In genomic region chr12:4280351-4281163, GRCh38 we compare ENCODE assay signal across 8 cellular contexts. TPM values are rescaled to one million over a fixed set of nuclear protein-coding genes. Genes with fewer than 3 reads are reported as not detected.
DNase-seq lines count a peak whose midpoint lies in the region; ATAC-seq, FAIRE-seq and TF ChIP-seq lines count a peak whose summit lies in the region.

No MANE protein-coding gene starts in this region.

- H3K9me3 Mint-ChIP-seq in T-cell (no peaks in the 10 kb centered on the region), endodermal cell (no peaks in the 10 kb centered on the region)

- H2AFZ ChIP-seq in ACC112 (ENCODE audit: low read length, unreplicated experiment): no peak overlapping the region

- no peaks in the 10 kb centered on the region for H3K27me3 Mint-ChIP-seq in T-cell
- peaks cover 9% of the 10 kb centered on the region for H3K27me3 Mint-ChIP-seq in endodermal cell (ENCODE audit: insufficient read depth)

- CTCF ChIA-PET in T-cell (lab: Charles Lee): interaction anchor here in 1 of 2 donors (0.6 kb wide), 1 partner anchor 415 kb away, joined by 3 read pairs; no protein-coding TSS in a partner anchor

- H3K4me1 ChIP-seq in ACC112 (ENCODE audit: control insufficient read depth, insufficient read depth, low read length, unreplicated experiment): peaks cover 34% of the 10 kb centered on the region
- H3K4me1 ChIP-seq in endodermal cell (ENCODE audit: control insufficient read depth, insufficient read depth, low read length): peaks cover 22% of the 10 kb centered on the region

- H3K9ac ChIP-seq in endodermal cell (ENCODE audit: extremely low read depth, low read length, poor library complexity, severe bottlenecking): no peak overlapping the region

- H3K27ac Mint-ChIP-seq in T-cell: peak overlapping the region; percentile 73 to 74
- H3K27ac Mint-ChIP-seq in endodermal cell: no peak overlapping the region

- H3K36me3 ChIP-seq in ACC112 (ENCODE audit: insufficient read depth, low read length) (peaks cover 14% of the 10 kb centered on the region; the same call in 1 of the 2 replicates), endodermal cell (ENCODE audit: control insufficient read depth, insufficient read depth, low read length) (peaks cover 58% of the 10 kb centered on the region)

- peak overlapping the region in 2 of 3 donors; percentile 17 to 21 for H3K4me3 Mint-ChIP-seq in T-cell
- no peak overlapping the region for H3K4me3 Mint-ChIP-seq in endodermal cell

- POLR2A ChIA-PET in T-cell (lab: Charles Lee): no interaction called here

- WGBS in endodermal cell (ENCODE audit: insufficient coverage in 1 of 2, insufficient read length in 1 of 2), 2 experiments: 89% methylated on average over 9 to 15 of the region's 15 CpGs

- peak overlapping the region; percentile 35; the same call in 1 of the 2 replicates for H3K27ac ChIP-seq in ACC112 (ENCODE audit: low read depth, low read length)
- no peak overlapping the region for H3K27ac ChIP-seq in endodermal cell (ENCODE audit: low read depth, low read length)

- TF ChIP-seq CTCF in endodermal cell (conservative IDR thresholded peaks at IDR 0.05): no peak

- H3K4me3 ChIP-seq in ACC112 (ENCODE audit: low read depth, low read length) (0 out of 2 replicates have a peak overlapping the region, but pooled peaks have one; percentile 30), endodermal cell (ENCODE audit: low read length) (no peak overlapping the region)

- H3K79me2 ChIP-seq in ACC112 (ENCODE audit: control insufficient read depth, insufficient read depth, low read length, unreplicated experiment): peaks cover 4% of the 10 kb centered on the region

- H3K27me3 ChIP-seq in ACC112 (ENCODE audit: insufficient read depth, low read length) (no peaks in the 10 kb centered on the region), endodermal cell (ENCODE audit: control insufficient read depth, insufficient read depth, low read length, poor library complexity, severe bottlenecking) (peaks cover 7% of the 10 kb centered on the region)

- H3K36me3 Mint-ChIP-seq in T-cell (peaks cover 71% of the 10 kb centered on the region), endodermal cell (ENCODE audit: low read depth) (peaks cover 94% of the 10 kb centered on the region)

- DNase-seq in T-cell (no peak), endodermal cell (peak; percentile 44), myocyte (ENCODE audit: low read depth) (peak; percentile 28), NCI-H1930 (lab: John Stamatoyannopoulos, UW) (no peak), GM19239 (ENCODE audit: insufficient read length, low spot score) (no peak), NCI-H2196 (lab: John Stamatoyannopoulos, UW; ENCODE audit: unreplicated experiment) (no peak)
- no peak for DNase-seq in stimulated activated CD4-positive, alpha-beta T cell treated with anti-CD3 and anti-CD28 coated beads, Interleukin-15, amount 100 ng/mL, for 24 hours

- no peak for ATAC-seq in T-cell (replicated peaks in 1 of 4)

- FAIRE-seq in GM19239 (lab: Jason Lieb, UNC): no peak

- H3K4me1 Mint-ChIP-seq in T-cell (peaks cover 80 to 92% (median 87%) of the 10 kb centered on the region in 3 donors), endodermal cell (peaks cover 40% of the 10 kb centered on the region)

- no peaks in the 10 kb centered on the region for H3K9me3 ChIP-seq in endodermal cell (ENCODE audit: control insufficient read depth, low read length)

RNA-seq across cellular contexts. Expression of gene CCND2, which starts 7.0 kb away (rescaled TPM):
- total RNA-seq in T-cell (100 to 1,000 TPM; 148 to 218 (median 172) TPM), endodermal cell (100 to 1,000 TPM; 286 to 362 TPM), myocyte (86.6 and 107 TPM in 2 replicates)
- polyA plus RNA-seq in endodermal cell (2013, experiment 1 of 2): 86.6 TPM
- 81.3 TPM for polyA plus RNA-seq in endodermal cell (2013, experiment 2 of 2)
- 36.7 TPM for polyA plus RNA-seq in myocyte (2012)

RNA-seq across cellular contexts. Expression of gene TIGAR, which starts 40.5 kb away (rescaled TPM):
- total RNA-seq in T-cell: 10 to 100 TPM in 1 of 5 donors, 1 to 10 TPM in 4; 6.7 to 11.4 (median 7.5) TPM
- 10 to 100 TPM; 19.2 to 41.3 TPM for total RNA-seq in endodermal cell
- 7.7 TPM for polyA plus RNA-seq in endodermal cell (2013, experiment 1 of 2)
- 8.9 TPM for polyA plus RNA-seq in endodermal cell (2013, experiment 2 of 2)
- total RNA-seq in myocyte: 13.1 and 13.3 TPM in 2 replicates
- 17.5 TPM for polyA plus RNA-seq in myocyte (2012)

Comparison
In these comparisons a context has a peak if more than half of its experiments do, and no peak if none do; other contexts are left out.
1. DNase-seq: peak in endodermal cell (single experiment) and myocyte (single experiment); none in T-cell (0 of 34), NCI-H1930 (0 of 2), GM19239 (single experiment), stimulated activated CD4-positive, alpha-beta T cell treated with anti-CD3 and anti-CD28 coated beads, Interleukin-15, amount 100 ng/mL, for 24 hours (single experiment) and NCI-H2196 (single experiment).